Comparison of ENCODE assay signal across 11 cellular contexts in the genomic region with DNA sequence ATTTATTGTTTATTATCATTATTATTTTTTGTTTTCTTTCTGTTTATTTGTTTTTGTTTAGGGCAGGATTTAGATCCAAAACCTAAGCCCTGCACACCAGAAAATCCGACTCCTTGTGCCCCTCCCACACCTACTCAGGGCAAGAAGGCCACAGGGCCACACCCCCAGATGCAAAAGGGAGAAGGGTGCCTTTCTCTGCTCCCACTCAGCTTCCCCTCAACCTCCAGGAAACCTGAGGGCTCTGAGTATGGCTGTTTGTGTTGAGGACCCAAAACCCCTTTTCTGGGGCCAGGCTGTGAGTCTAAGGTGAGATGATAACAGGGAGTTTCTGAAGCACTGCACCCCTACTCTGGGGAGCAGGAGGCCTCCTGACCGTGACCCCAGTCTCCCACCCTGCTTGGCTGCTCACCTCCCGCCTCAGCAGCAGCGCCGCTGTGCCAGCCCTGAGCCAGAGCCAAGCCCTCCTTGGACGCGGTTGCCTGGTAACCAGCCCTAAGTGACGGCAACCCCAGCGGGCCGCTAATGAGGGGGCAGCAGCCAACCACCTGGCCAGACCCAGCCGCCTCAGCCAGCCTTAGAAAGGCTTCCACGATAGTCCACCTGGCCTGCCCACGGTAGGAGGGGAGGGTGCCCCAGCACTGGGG. TPM values are rescaled to one million over a fixed set of nuclear protein-coding genes. Genes with fewer than 3 reads are reported as not detected.
DNase-seq lines count a peak whose midpoint lies in the region; ATAC-seq lines count a peak whose summit lies in the region.
"Had no signal": no experiment of that assay in that cellular context is flagged by ENCODE, and none has a peak within 500 bp of the region (broad histone marks: within the 10 kb centered on the region; RNA-seq: fewer than 3 reads in every experiment).

No MANE protein-coding gene starts in this region.

- H3K27ac ChIP-seq in BLaER1 treated with 17β-estradiol and CSF1 and Interleukin-3, amounts not matched to agents 10 nM and 100 nM: peak overlapping the region in 7 of 11 experiments; percentile 34 to 68 (median 50); a peak in 13 of 22 replicates
- H3K27ac ChIP-seq: brain microvascular endothelial cell, gastrocnemius medialis had no signal

- H3K4me3 ChIP-seq in BLaER1 treated with 17β-estradiol and CSF1 and Interleukin-3, amounts not matched to agents 10 nM and 100 nM: no peak overlapping the region
- H3K4me3 ChIP-seq: gastrocnemius medialis had no signal

- no peaks in the 10 kb centered on the region for H3K9me3 Mint-ChIP-seq in activated T-helper 1 cell treated with anti-CD3 and anti-CD28 coated beads, Interleukin-12 subunit alpha, Interleukin-12 subunit beta, Interleukin-2, Interleukin-4 antibody, amounts not matched to agents 30 ng/mL and 10 ng/mL and 1 ng/mL, durations not matched to agents 14 hours and 24 hours and 36 hours

- peaks cover 0 to 3% (median 0%) of the 10 kb centered on the region in 11 experiments; a peak in 1 of 22 replicates for H4K20me1 ChIP-seq in BLaER1 treated with 17β-estradiol and CSF1 and Interleukin-3, amounts not matched to agents 10 nM and 100 nM

- H3K4me1 ChIP-seq in BLaER1 treated with 17β-estradiol and CSF1 and Interleukin-3, amounts not matched to agents 10 nM and 100 nM: peaks cover 60 to 84% (median 77%) of the 10 kb centered on the region in 10 experiments
- H3K4me1 ChIP-seq: gastrocnemius medialis had no signal

- no peak for ATAC-seq in HG03521 (IDR thresholded peaks at IDR 0.05; ENCODE audit: unreplicated experiment)
- ATAC-seq: gastrocnemius medialis had no signal

- H3K36me3 Mint-ChIP-seq in activated T-helper 1 cell treated with anti-CD3 and anti-CD28 coated beads, Interleukin-12 subunit alpha, Interleukin-12 subunit beta, Interleukin-2, Interleukin-4 antibody, amounts not matched to agents 30 ng/mL and 10 ng/mL and 1 ng/mL, durations not matched to agents 14 hours and 24 hours and 36 hours (ENCODE audit: low read depth): no peaks in the 10 kb centered on the region

- intact Hi-C loops in activated T-helper 1 cell treated with anti-CD3 and anti-CD28 coated beads, Interleukin-12 subunit alpha, Interleukin-12 subunit beta, Interleukin-2, Interleukin-4 antibody, amounts not matched to agents 30 ng/mL and 10 ng/mL and 1 ng/mL, durations not matched to agents 14 hours and 24 hours and 36 hours (cut with micrococcal nuclease): no loop called here

- no peak overlapping the region for H3K27ac Mint-ChIP-seq in activated T-helper 1 cell treated with anti-CD3 and anti-CD28 coated beads, Interleukin-12 subunit alpha, Interleukin-12 subunit beta, Interleukin-2, Interleukin-4 antibody, amounts not matched to agents 30 ng/mL and 10 ng/mL and 1 ng/mL, durations not matched to agents 14 hours and 24 hours and 36 hours

- peak overlapping the region in 9 of 11 experiments; percentile 5 to 45 (median 35); a peak in 10 of 22 replicates for H3K9ac ChIP-seq in BLaER1 treated with 17β-estradiol and CSF1 and Interleukin-3, amounts not matched to agents 10 nM and 100 nM

- no peak overlapping the region for H3K4me3 Mint-ChIP-seq in activated T-helper 1 cell treated with anti-CD3 and anti-CD28 coated beads, Interleukin-12 subunit alpha, Interleukin-12 subunit beta, Interleukin-2, Interleukin-4 antibody, amounts not matched to agents 30 ng/mL and 10 ng/mL and 1 ng/mL, durations not matched to agents 14 hours and 24 hours and 36 hours

- peaks cover 17% of the 10 kb centered on the region for H3K27me3 Mint-ChIP-seq in activated T-helper 1 cell treated with anti-CD3 and anti-CD28 coated beads, Interleukin-12 subunit alpha, Interleukin-12 subunit beta, Interleukin-2, Interleukin-4 antibody, amounts not matched to agents 30 ng/mL and 10 ng/mL and 1 ng/mL, durations not matched to agents 14 hours and 24 hours and 36 hours (ENCODE audit: insufficient read depth)

- H3K27me3 ChIP-seq in BLaER1 treated with 17β-estradiol and CSF1 and Interleukin-3, amounts not matched to agents 10 nM and 100 nM: no peaks in the 10 kb centered on the region
- H3K27me3 ChIP-seq: brain microvascular endothelial cell had no signal

- no peaks in the 10 kb centered on the region for H3K36me3 ChIP-seq in BLaER1 treated with 17β-estradiol and CSF1 and Interleukin-3, amounts not matched to agents 10 nM and 100 nM
- H3K36me3 ChIP-seq: brain microvascular endothelial cell, gastrocnemius medialis had no signal

- in situ Hi-C loops in KBM-7 (cut with MboI; ENCODE audit: low pct_unique_long_range_greater_than_20kb, low sequenced_read_pairs): no loop called here

- peaks cover 12 to 15% (median 13%) of the 10 kb centered on the region in 11 experiments; a peak in 21 of 22 replicates for H3K9me3 ChIP-seq in BLaER1 treated with 17β-estradiol and CSF1 and Interleukin-3, amounts not matched to agents 10 nM and 100 nM (replicated peaks in 1 of 11)
- H3K9me3 ChIP-seq: gastrocnemius medialis had no signal

- peak overlapping the region; percentile 59 to 98 (median 82) for H3K4me2 ChIP-seq in BLaER1 treated with 17β-estradiol and CSF1 and Interleukin-3, amounts not matched to agents 10 nM and 100 nM

- peak; percentile 78 for DNase-seq in NCI-H1436 (lab: John Stamatoyannopoulos, UW)
- peak; percentile 79 to 86 for DNase-seq in SHP77 (lab: John Stamatoyannopoulos, UW)
- DNase-seq in left kidney (ENCODE audit: low read depth, low spot score): peak; percentile 95
- no peak for DNase-seq in activated T-helper 1 cell treated with anti-CD3 and anti-CD28 coated beads, Interleukin-12 subunit alpha, Interleukin-12 subunit beta, Interleukin-2, Interleukin-4 antibody, amounts not matched to agents 30 ng/mL and 10 ng/mL and 1 ng/mL, durations not matched to agents 14 hours and 24 hours and 36 hours (ENCODE audit: low spot score)
- DNase-seq in activated T-cell treated with anti-CD3 and anti-CD28 coated beads for 4 hours: no peak
- no peak for DNase-seq in KBM-7
- DNase-seq: activated CD4-positive, alpha-beta T cell treated with anti-CD3 and anti-CD28 coated beads, Interleukin-2, amount 50 U/mL, for 4 hours; brain microvascular endothelial cell; gastrocnemius medialis had no signal

- peaks cover 31% of the 10 kb centered on the region for H3K4me1 Mint-ChIP-seq in activated T-helper 1 cell treated with anti-CD3 and anti-CD28 coated beads, Interleukin-12 subunit alpha, Interleukin-12 subunit beta, Interleukin-2, Interleukin-4 antibody, amounts not matched to agents 30 ng/mL and 10 ng/mL and 1 ng/mL, durations not matched to agents 14 hours and 24 hours and 36 hours (ENCODE audit: low read depth)

RNA-seq across cellular contexts. Expression of a gene that starts 6.4 kb away (rescaled TPM):
- 46.1 and 49.5 TPM in 2 replicates for total RNA-seq in activated T-helper 1 cell treated with anti-CD3 and anti-CD28 coated beads, Interleukin-12 subunit alpha, Interleukin-12 subunit beta, Interleukin-2, Interleukin-4 antibody, amounts not matched to agents 30 ng/mL and 10 ng/mL and 1 ng/mL, durations not matched to agents 14 hours and 24 hours and 36 hours

Comparison
In these comparisons a context has a peak if more than half of its experiments do, and no peak if none do; other contexts are left out.
1. DNase-seq: peak in NCI-H1436 (single experiment), SHP77 (2 of 2) and left kidney (single experiment); none in activated T-helper 1 cell treated with anti-CD3 and anti-CD28 coated beads, Interleukin-12 subunit alpha, Interleukin-12 subunit beta, Interleukin-2, Interleukin-4 antibody, amounts not matched to agents 30 ng/mL and 10 ng/mL and 1 ng/mL, durations not matched to agents 14 hours and 24 hours and 36 hours (single experiment), activated T-cell treated with anti-CD3 and anti-CD28 coated beads for 4 hours (single experiment) and KBM-7 (single experiment).